Comparison of ENCODE assay signal across 19 cellular contexts in genomic region chr3:80439490-80439889, GRCh38.
"Had no signal": no experiment of that assay in that cellular context is flagged by ENCODE, and none has a peak within 500 bp of the region (broad histone marks: within the 10 kb centered on the region; RNA-seq: fewer than 3 reads in every experiment).

No MANE protein-coding gene starts in this region.

- H3K27me3 ChIP-seq: colonic mucosa, esophagus squamous epithelium, transverse colon, vagina had no signal

- H3K9me3 ChIP-seq: colonic mucosa, esophagus squamous epithelium, transverse colon, vagina had no signal

- H3K4me1 ChIP-seq: colonic mucosa, esophagus squamous epithelium, transverse colon, vagina had no signal

- H3K36me3 ChIP-seq: colonic mucosa, esophagus squamous epithelium, transverse colon, vagina had no signal

- H3K27ac ChIP-seq: colonic mucosa, esophagus squamous epithelium, transverse colon, vagina had no signal

- DNase-seq: activated CD4-positive, alpha-beta T cell treated with anti-CD3 and anti-CD28 coated beads, Interleukin-2, amount 50 U/mL, for 1 hour; activated naive CD8-positive, alpha-beta T cell treated with anti-CD3 and anti-CD28 coated beads, Interleukin-2, amount 10 ng/mL, durations not matched to agents 7 days and 5 days; central memory CD4-positive, alpha-beta T cell; colonic mucosa; esophagus squamous epithelium; hypothalamus; kidney; left ventricle myocardium superior; mesendoderm; natural killer cell; occipital lobe; right cardiac atrium; small intestine; stimulated activated CD4-positive, alpha-beta T cell treated with anti-CD3 and anti-CD28 coated beads, Interleukin-4, amount 100 ng/mL, for 4 hours; stimulated activated CD8-positive, alpha-beta memory T cell treated with anti-CD3 and anti-CD28 coated beads, Interleukin-4, amount 100 ng/mL, for 48 hours; stimulated activated naive CD4-positive, alpha-beta T cell treated with Interleukin-2 at 50 U/mL for 16 hours; substantia nigra; transverse colon had no signal

- H3K4me3 ChIP-seq: colonic mucosa, esophagus squamous epithelium, transverse colon, vagina had no signal
